In the genomic region with DNA sequence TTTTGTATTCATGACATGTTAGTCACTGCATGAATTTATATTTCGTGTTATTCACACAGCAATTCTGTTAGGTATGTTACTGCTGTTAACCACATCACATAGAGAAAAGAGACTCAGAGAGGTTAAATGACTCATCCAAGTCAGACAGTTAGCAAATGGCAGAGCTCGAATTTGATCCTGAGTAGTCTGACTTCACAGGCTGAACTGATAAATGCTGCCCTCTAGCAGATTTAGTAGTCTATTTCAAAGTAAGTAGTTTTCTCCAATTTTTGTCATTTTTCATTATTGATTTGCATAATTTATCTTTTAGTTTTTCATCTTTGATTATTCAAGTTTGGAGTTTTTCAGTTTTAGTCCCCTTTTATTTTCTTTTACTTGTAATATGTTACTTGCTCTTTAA, we compare ENCODE assay signal across 8 cellular contexts. TPM values are rescaled to one million over a fixed set of nuclear protein-coding genes. Genes with fewer than 3 reads are reported as not detected.
DNase-seq lines count a peak whose midpoint lies in the region; ATAC-seq lines count a peak whose summit lies in the region.

No MANE protein-coding gene starts in this region.

- DNase-seq in activated CD4-positive, alpha-beta T cell treated with anti-CD3 and anti-CD28 coated beads for 48 hours = peak; percentile 22
- no peak for DNase-seq in activated CD4-positive, alpha-beta T cell treated with anti-CD3 and anti-CD28 coated beads for 1 hour
- DNase-seq in RPMI7951 (ENCODE audit: low read depth) (peak; percentile 83), dermis microvascular lymphatic vessel endothelial cell (ENCODE audit: low read depth in 2 of 2) (peak; percentile 51 to 77), renal cortical epithelial cell (ENCODE audit: low read depth) (peak; percentile 88), NCI-H1092 treated with DMSO at 0.1 percent for 48 hours (lab: John Stamatoyannopoulos, UW) (no peak)

- ATAC-seq in GM21360 (IDR thresholded peaks at IDR 0.05; ENCODE audit: unreplicated experiment) = peak; percentile 99
- ATAC-seq in HG03460 (IDR thresholded peaks at IDR 0.05; ENCODE audit: unreplicated experiment) = peak; percentile 96

RNA-seq across cellular contexts. Expression of a gene that starts 58.3 kb away (rescaled TPM):
- total RNA-seq in RPMI7951 (2014; rRNA removed; shearing (Covaris generic)) = 6.6 and 7.0 TPM in 2 replicates
- total RNA-seq in dermis microvascular lymphatic vessel endothelial cell (19.6 and 23.8 TPM in 2 replicates), renal cortical epithelial cell (9.2 and 21.5 TPM in 2 replicates)

Comparison
In these comparisons a context has a peak if more than half of its experiments do, and no peak if none do; other contexts are left out.
1. DNase-seq: peak in activated CD4-positive, alpha-beta T cell treated with anti-CD3 and anti-CD28 coated beads for 48 hours (single experiment), RPMI7951 (single experiment), dermis microvascular lymphatic vessel endothelial cell (2 of 2) and renal cortical epithelial cell (single experiment); none in activated CD4-positive, alpha-beta T cell treated with anti-CD3 and anti-CD28 coated beads for 1 hour (single experiment) and NCI-H1092 treated with DMSO at 0.1 percent for 48 hours (single experiment).